22 cellular contexts compared by ENCODE assay signal in genomic region chr12:83106873-83107272, GRCh38.
"Had no signal": no experiment of that assay in that cellular context is flagged by ENCODE, and none has a peak within 500 bp of the region (broad histone marks: within the 10 kb centered on the region; RNA-seq: fewer than 3 reads in every experiment).

No MANE protein-coding gene starts in this region.

- DNase-seq: activated CD4-positive, alpha-beta memory T cell treated with anti-CD3 and anti-CD28 coated beads for 36 hours; activated CD4-positive, alpha-beta T cell treated with anti-CD3 and anti-CD28 coated beads, Interleukin-2, amount 10 ng/mL, durations not matched to agents 24 days and 14 days; activated CD4-positive, CD25-positive, alpha-beta regulatory T cell treated with anti-CD3 and anti-CD28 coated beads, Interleukin-2, amount 50 U/mL, for 72 hours; activated CD8-positive, alpha-beta memory T cell treated with anti-CD3 and anti-CD28 coated beads, Interleukin-2, amount 50 U/mL, for 4 hours; activated effector memory CD4-positive, alpha-beta T cell treated with anti-CD3 and anti-CD28 coated beads, Interleukin-2, amount 50 U/mL, for 16 hours; activated naive CD4-positive, alpha-beta T cell treated with anti-CD3 and anti-CD28 coated beads for 36 hours; activated naive CD8-positive, alpha-beta T cell treated with anti-CD3 and anti-CD28 coated beads for 36 hours; activated T-cell treated with anti-CD3 and anti-CD28 coated beads, Interleukin-2, amount 50 U/mL, for 1 hour; dorsolateral prefrontal cortex; effector memory CD4-positive, alpha-beta T cell; kidney glomerular epithelial cell; left ventricle myocardium inferior; mesendoderm; mucosa of descending colon; stimulated activated CD4-positive, alpha-beta T cell treated with anti-CD3 and anti-CD28 coated beads, Interleukin-4, amount 100 ng/mL, for 24 hours; T1000; trophoblast cell had no signal

- H3K4me1 Mint-ChIP-seq: activated CD4-positive, alpha-beta T cell treated with anti-CD3 and anti-CD28 coated beads, Interleukin-2, amount 10 ng/mL, durations not matched to agents 24 days and 14 days; activated naive CD8-positive, alpha-beta T cell treated with anti-CD3 and anti-CD28 coated beads for 36 hours; brain; stimulated activated effector memory CD8-positive, alpha-beta T cell treated with anti-CD3 and anti-CD28 coated beads, Interleukin-12 subunit alpha, Interleukin-12 subunit beta, amount 100 ng/mL, for 72 hours had no signal

- H3K27me3 Mint-ChIP-seq: activated CD4-positive, alpha-beta memory T cell treated with anti-CD3 and anti-CD28 coated beads for 36 hours; activated CD4-positive, alpha-beta T cell treated with anti-CD3 and anti-CD28 coated beads, Interleukin-2, amount 10 ng/mL, durations not matched to agents 24 days and 14 days; activated naive CD8-positive, alpha-beta T cell treated with anti-CD3 and anti-CD28 coated beads for 36 hours; brain; stimulated activated naive CD8-positive, alpha-beta T cell treated with anti-CD3 and anti-CD28 coated beads, Interleukin-15, Interleukin-2, amounts not matched to agents 100 ng/mL and 50 ng/mL, for 24 hours had no signal

- H3K27ac Mint-ChIP-seq: activated CD4-positive, alpha-beta memory T cell treated with anti-CD3 and anti-CD28 coated beads for 36 hours; activated CD4-positive, alpha-beta T cell treated with anti-CD3 and anti-CD28 coated beads, Interleukin-2, amount 10 ng/mL, durations not matched to agents 24 days and 14 days; activated naive CD4-positive, alpha-beta T cell treated with anti-CD3 and anti-CD28 coated beads for 36 hours; activated naive CD8-positive, alpha-beta T cell treated with anti-CD3 and anti-CD28 coated beads for 36 hours; activated T-helper 1 cell treated with anti-CD3 and anti-CD28 coated beads, Interleukin-12 subunit alpha, Interleukin-12 subunit beta, Interleukin-2, Interleukin-4 antibody, amounts not matched to agents 30 ng/mL and 10 ng/mL and 1 ng/mL, durations not matched to agents 14 hours and 24 hours and 36 hours; brain; nephron; stimulated activated effector memory CD8-positive, alpha-beta T cell treated with anti-CD3 and anti-CD28 coated beads, Interleukin-12 subunit alpha, Interleukin-12 subunit beta, amount 100 ng/mL, for 72 hours; stimulated activated naive CD8-positive, alpha-beta T cell treated with anti-CD3 and anti-CD28 coated beads, Interleukin-15, Interleukin-2, amounts not matched to agents 100 ng/mL and 50 ng/mL, for 24 hours had no signal

- H3K4me3 Mint-ChIP-seq: activated CD4-positive, alpha-beta memory T cell treated with anti-CD3 and anti-CD28 coated beads for 36 hours; activated CD4-positive, alpha-beta T cell treated with anti-CD3 and anti-CD28 coated beads, Interleukin-2, amount 10 ng/mL, durations not matched to agents 24 days and 14 days; activated naive CD4-positive, alpha-beta T cell treated with anti-CD3 and anti-CD28 coated beads for 36 hours; activated naive CD8-positive, alpha-beta T cell treated with anti-CD3 and anti-CD28 coated beads for 36 hours; activated T-helper 1 cell treated with anti-CD3 and anti-CD28 coated beads, Interleukin-12 subunit alpha, Interleukin-12 subunit beta, Interleukin-2, Interleukin-4 antibody, amounts not matched to agents 30 ng/mL and 10 ng/mL and 1 ng/mL, durations not matched to agents 14 hours and 24 hours and 36 hours; brain; nephron; stimulated activated effector memory CD8-positive, alpha-beta T cell treated with anti-CD3 and anti-CD28 coated beads, Interleukin-12 subunit alpha, Interleukin-12 subunit beta, amount 100 ng/mL, for 72 hours; stimulated activated naive CD8-positive, alpha-beta T cell treated with anti-CD3 and anti-CD28 coated beads, Interleukin-15, Interleukin-2, amounts not matched to agents 100 ng/mL and 50 ng/mL, for 24 hours had no signal

- H3K36me3 Mint-ChIP-seq: activated CD4-positive, alpha-beta memory T cell treated with anti-CD3 and anti-CD28 coated beads for 36 hours; activated naive CD8-positive, alpha-beta T cell treated with anti-CD3 and anti-CD28 coated beads for 36 hours; stimulated activated effector memory CD8-positive, alpha-beta T cell treated with anti-CD3 and anti-CD28 coated beads, Interleukin-12 subunit alpha, Interleukin-12 subunit beta, amount 100 ng/mL, for 72 hours had no signal

- H3K9me3 Mint-ChIP-seq: activated CD4-positive, alpha-beta memory T cell treated with anti-CD3 and anti-CD28 coated beads for 36 hours; activated CD4-positive, alpha-beta T cell treated with anti-CD3 and anti-CD28 coated beads, Interleukin-2, amount 10 ng/mL, durations not matched to agents 24 days and 14 days; activated naive CD4-positive, alpha-beta T cell treated with anti-CD3 and anti-CD28 coated beads for 36 hours; activated naive CD8-positive, alpha-beta T cell treated with anti-CD3 and anti-CD28 coated beads for 36 hours; activated T-helper 1 cell treated with anti-CD3 and anti-CD28 coated beads, Interleukin-12 subunit alpha, Interleukin-12 subunit beta, Interleukin-2, Interleukin-4 antibody, amounts not matched to agents 30 ng/mL and 10 ng/mL and 1 ng/mL, durations not matched to agents 14 hours and 24 hours and 36 hours; stimulated activated naive CD8-positive, alpha-beta T cell treated with anti-CD3 and anti-CD28 coated beads, Interleukin-15, Interleukin-2, amounts not matched to agents 100 ng/mL and 50 ng/mL, for 24 hours had no signal
